Comparison of ENCODE assay signal across 8 cellular contexts in genomic region chr3:71725279-71725991, GRCh38. TPM values are rescaled to one million over a fixed set of nuclear protein-coding genes. Genes with fewer than 3 reads are reported as not detected.
A peak's percentile ranks its signal among the peaks of the same experiment; 100 is the strongest.
DNase-seq lines count a peak whose midpoint lies in the region; ATAC-seq, FAIRE-seq and TF ChIP-seq lines count a peak whose summit lies in the region.

Gene EIF4E3, minus strand, starts transcription at chr3:71725402. Its CDS starts 35 bp downstream, at chr3:71725367.

- H3K4me1 Mint-ChIP-seq in Calu3 (ENCODE audit: low read depth, unreplicated experiment), result no peaks in the 10 kb centered on the region

- H3K27me3 ChIP-seq in neuron (ENCODE audit: insufficient read depth, low read length), result peaks cover 21% of the 10 kb centered on the region
- no peaks in the 10 kb centered on the region for H3K27me3 ChIP-seq in aorta (ENCODE audit: control insufficient read depth in 1 of 2, insufficient read depth in 2 of 2, low read length in 1 of 2)
- peaks cover 20% of the 10 kb centered on the region for H3K27me3 ChIP-seq in PC-9 (ENCODE audit: insufficient read depth, low read depth)

- WGBS in aorta, 2 donors, result 3 to 6% methylated on average over 32 to 77 of the region's 77 CpGs

- H3K4me3 ChIP-seq in neuron (ENCODE audit: low read length) (peak within 1 kb of the TSS; percentile 57), aorta (ENCODE audit: low read length in 2 of 2) (peak within 1 kb of the TSS; percentile 93 to 97), PC-9 (no peak within 1 kb of the TSS)

- peak within 1 kb of the TSS; percentile 76 for H3K4me3 Mint-ChIP-seq in Calu3 (ENCODE audit: low read depth, unreplicated experiment)

- peak within 1 kb of the TSS; percentile 59 for H3K27ac Mint-ChIP-seq in Calu3 (ENCODE audit: unreplicated experiment)

- DNase-seq in Calu3 (peak; percentile 26), NCI-H460 (ENCODE audit: extremely low read depth, low read depth) (peak; percentile 24), activated gamma-delta T cell (lab: John Stamatoyannopoulos, UW) (peak; percentile 42), frontal cortex (ENCODE audit: low spot score in 2 of 2) (peak; percentile 89 to 90), aorta (peak; percentile 52 to 81), PC-9 (no peak)

- ATAC-seq in GM21528 (IDR thresholded peaks at IDR 0.05; ENCODE audit: low FRiP score, unreplicated experiment) (peak; percentile 49), aorta (ENCODE audit: low FRiP score) (peak; percentile 50)

- peak within 1 kb of the TSS; percentile 84 for H2AFZ ChIP-seq in neuron (ENCODE audit: low read depth, low read length)
- H2AFZ ChIP-seq in PC-9, result no peak within 1 kb of the TSS

- H3K36me3 ChIP-seq in neuron (ENCODE audit: insufficient read depth, low read length) (no peaks in the 10 kb centered on the region), aorta (ENCODE audit: control insufficient read depth in 1 of 2, insufficient read depth in 2 of 2, low read length in 1 of 2) (no peaks in the 10 kb centered on the region), PC-9 (ENCODE audit: low read depth) (no peaks in the 10 kb centered on the region)

- H3K9me3 Mint-ChIP-seq in Calu3 (ENCODE audit: low read depth, unreplicated experiment), result no peaks in the 10 kb centered on the region

- H4K20me1 ChIP-seq in PC-9 (ENCODE audit: insufficient read depth), result no peaks in the 10 kb centered on the region

- peaks cover 26% of the 10 kb centered on the region for H3K4me1 ChIP-seq in neuron (ENCODE audit: insufficient read depth, low read length)
- no peaks in the 10 kb centered on the region for H3K4me1 ChIP-seq in aorta (ENCODE audit: control insufficient read depth in 1 of 2, insufficient read depth in 2 of 2, low read length in 2 of 2)
- no peaks in the 10 kb centered on the region for H3K4me1 ChIP-seq in PC-9 (replicated peaks; ENCODE audit: insufficient read depth)

- H3F3A ChIP-seq in PC-9 (ENCODE audit: insufficient read depth, low read depth), result no peaks in the 10 kb centered on the region

- H3K9me2 ChIP-seq in PC-9 (ENCODE audit: insufficient read depth), result no peaks in the 10 kb centered on the region

- no peaks in the 10 kb centered on the region for H3K79me2 ChIP-seq in PC-9 (ENCODE audit: low read depth)

- peaks cover 18% of the 10 kb centered on the region for H3K27me3 Mint-ChIP-seq in Calu3 (ENCODE audit: unreplicated experiment)

- H3K9me3 ChIP-seq in neuron (ENCODE audit: low read length) (no peaks in the 10 kb centered on the region), aorta (ENCODE audit: control insufficient read depth, low read length) (no peaks in the 10 kb centered on the region), PC-9 (ENCODE audit: insufficient read depth, low read depth) (no peaks in the 10 kb centered on the region)

- intact Hi-C loops in Calu3 (cut with micrococcal nuclease; ENCODE audit: unreplicated experiment), result no loop called here
- intact Hi-C loops in aorta (cut with DNase I), result loop anchor here in 1 of 2 donors (10.0 kb wide), 2 partner anchors 1119 to 1359 kb away; partner anchors contain the start of gene SHQ1
- intact Hi-C loops in PC-9 (cut with micrococcal nuclease; ENCODE audit: unreplicated experiment), result no loop called here

- no TSS peak for BruUV-seq in Calu3 (replicated peaks; lab: Mats Ljungman, UMichigan)
- BruUV-seq in PC-9 (replicated peaks; lab: Mats Ljungman, UMichigan), result no TSS peak

- no peak for FAIRE-seq in frontal cortex (lab: Jason Lieb, UNC)

- CTCF ChIA-PET in Calu3 (lab: Charles Lee), result no interaction called here
- CTCF ChIA-PET in PC-9 (lab: Charles Lee), result no interaction called here

- H3K36me3 Mint-ChIP-seq in Calu3 (ENCODE audit: insufficient read depth, unreplicated experiment), result peaks cover 14% of the 10 kb centered on the region

- no peak within 1 kb of the TSS for H3K4me2 ChIP-seq in PC-9

- TF ChIP-seq CTCF in Calu3 (IDR thresholded peaks at IDR 0.05; ENCODE audit: unreplicated experiment), result no peak
- no peak for TF ChIP-seq CTCF in PC-9 (conservative IDR thresholded peaks at IDR 0.05)

- POLR2A ChIA-PET in PC-9 (lab: Charles Lee; ENCODE audit: unreplicated experiment), result no interaction called here

- H3K27ac ChIP-seq in aorta (ENCODE audit: low read depth in 1 of 2, low read length in 2 of 2) (no peak within 1 kb of the TSS), PC-9 (no peak within 1 kb of the TSS)

RNA-seq across cellular contexts. Expression of gene EIF4E3, which starts in this region (rescaled TPM):
- 8.7 and 10.9 TPM in 2 replicates for total RNA-seq in Calu3 (2022)
- total RNA-seq in NCI-H460 (2014; rRNA removed; shearing (Covaris generic)), result 3.9 and 4.3 TPM in 2 replicates
- 0.29 and 1.6 TPM in 2 replicates for polyA plus RNA-seq in NCI-H460 (2014; cell fraction: nucleus; rRNA removed)
- 22.8 TPM for total RNA-seq in frontal cortex
- 10 to 100 TPM; 22.2 to 29.3 TPM for total RNA-seq in aorta
- 10 to 100 TPM; 10.2 to 21.7 TPM for polyA plus RNA-seq in aorta
- not detected in 2 replicates for total RNA-seq in PC-9 (2021)

Comparison
In these comparisons a context has a peak if more than half of its experiments do, and no peak if none do; other contexts are left out.
1. DNase-seq: peak in Calu3 (single experiment), NCI-H460 (single experiment), activated gamma-delta T cell (single experiment), frontal cortex (2 of 2) and aorta (2 of 2); none in PC-9 (0 of 2).